Comparison of ENCODE assay signal across 1 cellular context in genomic region chr11:122215244-122215992, GRCh38.
TF ChIP-seq lines count a peak whose summit lies in the region.

No MANE protein-coding gene starts in this region.

TF ChIP-seq in H1, 55 proteins besides CTCF, POLR2A, EP300 and RAD21:
- TF ChIP-seq, protein P1, sequence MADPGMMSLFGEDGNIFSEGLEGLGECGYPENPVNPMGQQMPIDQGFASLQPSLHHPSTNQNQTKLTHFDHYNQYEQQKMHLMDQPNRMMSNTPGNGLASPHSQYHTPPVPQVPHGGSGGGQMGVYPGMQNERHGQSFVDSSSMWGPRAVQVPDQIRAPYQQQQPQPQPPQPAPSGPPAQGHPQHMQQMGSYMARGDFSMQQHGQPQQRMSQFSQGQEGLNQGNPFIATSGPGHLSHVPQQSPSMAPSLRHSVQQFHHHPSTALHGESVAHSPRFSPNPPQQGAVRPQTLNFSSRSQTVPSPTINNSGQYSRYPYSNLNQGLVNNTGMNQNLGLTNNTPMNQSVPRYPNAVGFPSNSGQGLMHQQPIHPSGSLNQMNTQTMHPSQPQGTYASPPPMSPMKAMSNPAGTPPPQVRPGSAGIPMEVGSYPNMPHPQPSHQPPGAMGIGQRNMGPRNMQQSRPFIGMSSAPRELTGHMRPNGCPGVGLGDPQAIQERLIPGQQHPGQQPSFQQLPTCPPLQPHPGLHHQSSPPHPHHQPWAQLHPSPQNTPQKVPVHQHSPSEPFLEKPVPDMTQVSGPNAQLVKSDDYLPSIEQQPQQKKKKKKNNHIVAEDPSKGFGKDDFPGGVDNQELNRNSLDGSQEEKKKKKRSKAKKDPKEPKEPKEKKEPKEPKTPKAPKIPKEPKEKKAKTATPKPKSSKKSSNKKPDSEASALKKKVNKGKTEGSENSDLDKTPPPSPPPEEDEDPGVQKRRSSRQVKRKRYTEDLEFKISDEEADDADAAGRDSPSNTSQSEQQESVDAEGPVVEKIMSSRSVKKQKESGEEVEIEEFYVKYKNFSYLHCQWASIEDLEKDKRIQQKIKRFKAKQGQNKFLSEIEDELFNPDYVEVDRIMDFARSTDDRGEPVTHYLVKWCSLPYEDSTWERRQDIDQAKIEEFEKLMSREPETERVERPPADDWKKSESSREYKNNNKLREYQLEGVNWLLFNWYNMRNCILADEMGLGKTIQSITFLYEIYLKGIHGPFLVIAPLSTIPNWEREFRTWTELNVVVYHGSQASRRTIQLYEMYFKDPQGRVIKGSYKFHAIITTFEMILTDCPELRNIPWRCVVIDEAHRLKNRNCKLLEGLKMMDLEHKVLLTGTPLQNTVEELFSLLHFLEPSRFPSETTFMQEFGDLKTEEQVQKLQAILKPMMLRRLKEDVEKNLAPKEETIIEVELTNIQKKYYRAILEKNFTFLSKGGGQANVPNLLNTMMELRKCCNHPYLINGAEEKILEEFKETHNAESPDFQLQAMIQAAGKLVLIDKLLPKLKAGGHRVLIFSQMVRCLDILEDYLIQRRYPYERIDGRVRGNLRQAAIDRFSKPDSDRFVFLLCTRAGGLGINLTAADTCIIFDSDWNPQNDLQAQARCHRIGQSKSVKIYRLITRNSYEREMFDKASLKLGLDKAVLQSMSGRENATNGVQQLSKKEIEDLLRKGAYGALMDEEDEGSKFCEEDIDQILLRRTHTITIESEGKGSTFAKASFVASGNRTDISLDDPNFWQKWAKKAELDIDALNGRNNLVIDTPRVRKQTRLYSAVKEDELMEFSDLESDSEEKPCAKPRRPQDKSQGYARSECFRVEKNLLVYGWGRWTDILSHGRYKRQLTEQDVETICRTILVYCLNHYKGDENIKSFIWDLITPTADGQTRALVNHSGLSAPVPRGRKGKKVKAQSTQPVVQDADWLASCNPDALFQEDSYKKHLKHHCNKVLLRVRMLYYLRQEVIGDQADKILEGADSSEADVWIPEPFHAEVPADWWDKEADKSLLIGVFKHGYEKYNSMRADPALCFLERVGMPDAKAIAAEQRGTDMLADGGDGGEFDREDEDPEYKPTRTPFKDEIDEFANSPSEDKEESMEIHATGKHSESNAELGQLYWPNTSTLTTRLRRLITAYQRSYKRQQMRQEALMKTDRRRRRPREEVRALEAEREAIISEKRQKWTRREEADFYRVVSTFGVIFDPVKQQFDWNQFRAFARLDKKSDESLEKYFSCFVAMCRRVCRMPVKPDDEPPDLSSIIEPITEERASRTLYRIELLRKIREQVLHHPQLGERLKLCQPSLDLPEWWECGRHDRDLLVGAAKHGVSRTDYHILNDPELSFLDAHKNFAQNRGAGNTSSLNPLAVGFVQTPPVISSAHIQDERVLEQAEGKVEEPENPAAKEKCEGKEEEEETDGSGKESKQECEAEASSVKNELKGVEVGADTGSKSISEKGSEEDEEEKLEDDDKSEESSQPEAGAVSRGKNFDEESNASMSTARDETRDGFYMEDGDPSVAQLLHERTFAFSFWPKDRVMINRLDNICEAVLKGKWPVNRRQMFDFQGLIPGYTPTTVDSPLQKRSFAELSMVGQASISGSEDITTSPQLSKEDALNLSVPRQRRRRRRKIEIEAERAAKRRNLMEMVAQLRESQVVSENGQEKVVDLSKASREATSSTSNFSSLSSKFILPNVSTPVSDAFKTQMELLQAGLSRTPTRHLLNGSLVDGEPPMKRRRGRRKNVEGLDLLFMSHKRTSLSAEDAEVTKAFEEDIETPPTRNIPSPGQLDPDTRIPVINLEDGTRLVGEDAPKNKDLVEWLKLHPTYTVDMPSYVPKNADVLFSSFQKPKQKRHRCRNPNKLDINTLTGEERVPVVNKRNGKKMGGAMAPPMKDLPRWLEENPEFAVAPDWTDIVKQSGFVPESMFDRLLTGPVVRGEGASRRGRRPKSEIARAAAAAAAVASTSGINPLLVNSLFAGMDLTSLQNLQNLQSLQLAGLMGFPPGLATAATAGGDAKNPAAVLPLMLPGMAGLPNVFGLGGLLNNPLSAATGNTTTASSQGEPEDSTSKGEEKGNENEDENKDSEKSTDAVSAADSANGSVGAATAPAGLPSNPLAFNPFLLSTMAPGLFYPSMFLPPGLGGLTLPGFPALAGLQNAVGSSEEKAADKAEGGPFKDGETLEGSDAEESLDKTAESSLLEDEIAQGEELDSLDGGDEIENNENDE (IDR thresholded peaks at IDR 0.05; ENCODE audit: insufficient replicate concordance, low read length), result no peak
- TF ChIP-seq TAF1 (IDR thresholded peaks at IDR 0.05; ENCODE audit: low read depth, low read length), result no peak
- no peak for TF ChIP-seq SUZ12 (IDR thresholded peaks at IDR 0.05; ENCODE audit: low read length)
- TF ChIP-seq SAP30 (IDR thresholded peaks at IDR 0.05; ENCODE audit: insufficient read depth, insufficient replicate concordance, low read length), result no peak
- TF ChIP-seq CEBPB (IDR thresholded peaks at IDR 0.05; ENCODE audit: low read depth, low read length), result no peak
- TF ChIP-seq KDM5A (IDR thresholded peaks at IDR 0.05; ENCODE audit: low read length), result no peak
- TF ChIP-seq YY1 (IDR thresholded peaks at IDR 0.05; ENCODE audit: low read depth, low read length), result peak; percentile 83; the same call in 1 of the 2 replicates
- TF ChIP-seq SIRT6 (IDR thresholded peaks at IDR 0.05; ENCODE audit: low read length), result no peak
- TF ChIP-seq EZH2 (IDR thresholded peaks at IDR 0.05; ENCODE audit: low read depth, low read length, severe bottlenecking), result no peak
- no peak for TF ChIP-seq CBX8 (IDR thresholded peaks at IDR 0.05; ENCODE audit: borderline replicate concordance, low read depth, low read length)
- no peak for TF ChIP-seq BCL11A (IDR thresholded peaks at IDR 0.05; ENCODE audit: low read depth in 2 of 2, low read length in 2 of 2)
- no peak for TF ChIP-seq HDAC2 (IDR thresholded peaks at IDR 0.05; ENCODE audit: borderline replicate concordance in 1 of 2, low read depth in 2 of 2, low read length in 2 of 2)
- TF ChIP-seq JUND (IDR thresholded peaks at IDR 0.05; ENCODE audit: low read length), result no peak
- TF ChIP-seq, protein P2, sequence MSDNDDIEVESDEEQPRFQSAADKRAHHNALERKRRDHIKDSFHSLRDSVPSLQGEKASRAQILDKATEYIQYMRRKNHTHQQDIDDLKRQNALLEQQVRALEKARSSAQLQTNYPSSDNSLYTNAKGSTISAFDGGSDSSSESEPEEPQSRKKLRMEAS (IDR thresholded peaks at IDR 0.05), result 0 out of 2 replicates have a peak, but pooled peaks have one; percentile 14
- TF ChIP-seq CHD1 (IDR thresholded peaks at IDR 0.05; ENCODE audit: low read depth, low read length), result no peak
- TF ChIP-seq TCF12 (IDR thresholded peaks at IDR 0.05; ENCODE audit: low read depth, low read length), result no peak
- no peak for TF ChIP-seq SIX5 (IDR thresholded peaks at IDR 0.05; ENCODE audit: low read depth, low read length)
- no peak for TF ChIP-seq POLR2AphosphoS5 (IDR thresholded peaks at IDR 0.05; ENCODE audit: low read depth, low read length)
